In genomic region chr12:124862768-124863408, GRCh38 we compare ENCODE assay signal across 1 cellular context.
TF ChIP-seq lines count a peak whose summit lies in the region.

No MANE protein-coding gene starts in this region.

TF ChIP-seq in HepG2, 621 proteins besides CTCF, POLR2A, EP300 and RAD21 (continued from another document and continues in another):
- TF ChIP-seq ZNF326 (CRISPR knock-in tag; IDR thresholded peaks at IDR 0.05; ENCODE audit: borderline replicate concordance) (no peak), SAP130 (CRISPR knock-in tag; IDR thresholded peaks at IDR 0.05; ENCODE audit: low read depth) (peak; percentile 72), ZNF10 (CRISPR knock-in tag; IDR thresholded peaks at IDR 0.05; ENCODE audit: borderline replicate concordance, low read depth) (no peak), SMAD1 (CRISPR knock-in tag; IDR thresholded peaks at IDR 0.05; ENCODE audit: borderline replicate concordance, low read depth) (0 out of 2 replicates have a peak, but pooled peaks have one; percentile 36), ISL2 (CRISPR knock-in tag; IDR thresholded peaks at IDR 0.05) (no peak), HOXA9 (CRISPR knock-in tag; IDR thresholded peaks at IDR 0.05; ENCODE audit: borderline replicate concordance) (no peak), ATM (IDR thresholded peaks at IDR 0.05; ENCODE audit: borderline replicate concordance) (no peak), NFE2L2 (IDR thresholded peaks at IDR 0.05; ENCODE audit: low read length) (no peak), ZNF34 (CRISPR knock-in tag; IDR thresholded peaks at IDR 0.05; ENCODE audit: borderline replicate concordance) (no peak), ZNF337 (CRISPR knock-in tag; IDR thresholded peaks at IDR 0.05; ENCODE audit: borderline replicate concordance, low read depth) (no peak), ZNF329 (CRISPR knock-in tag; IDR thresholded peaks at IDR 0.05; ENCODE audit: low read depth) (no peak), TAF1 (CRISPR knock-in tag; IDR thresholded peaks at IDR 0.05) (no peak), ZFAT (CRISPR knock-in tag; conservative IDR thresholded peaks at IDR 0.05) (no peak), ZNF547 (CRISPR knock-in tag; IDR thresholded peaks at IDR 0.05) (no peak), ZNF550 (CRISPR knock-in tag; IDR thresholded peaks at IDR 0.05; ENCODE audit: borderline replicate concordance) (no peak), TEAD3 (CRISPR knock-in tag; optimal IDR thresholded peaks at IDR 0.05; ENCODE audit: borderline replicate concordance) (peak; percentile 23), CHD2 (IDR thresholded peaks at IDR 0.05; ENCODE audit: low read depth, low read length) (no peak), KLF16 (CRISPR knock-in tag; IDR thresholded peaks at IDR 0.05) (no peak), RFX5 (IDR thresholded peaks at IDR 0.05; ENCODE audit: low read depth, low read length) (no peak), SNAPC4 (CRISPR knock-in tag; IDR thresholded peaks at IDR 0.05) (0 out of 2 replicates have a peak, but pooled peaks have one; percentile 28), TBP (CRISPR knock-in tag; IDR thresholded peaks at IDR 0.05) (no peak), ZNF605 (CRISPR knock-in tag; IDR thresholded peaks at IDR 0.05) (peak; percentile 56), RFX1 (IDR thresholded peaks at IDR 0.05) (no peak), ATRX (CRISPR knock-in tag; IDR thresholded peaks at IDR 0.05; ENCODE audit: borderline replicate concordance) (no peak), HNRNPUL1 (IDR thresholded peaks at IDR 0.05; ENCODE audit: low read depth, low read length) (no peak), CCAR2 (optimal IDR thresholded peaks at IDR 0.05; ENCODE audit: low read depth, low read length) (no peak), ZNF710 (CRISPR knock-in tag; IDR thresholded peaks at IDR 0.05; ENCODE audit: borderline replicate concordance) (no peak; the same call in 1 of the 2 replicates), SPEN (CRISPR knock-in tag; IDR thresholded peaks at IDR 0.05; ENCODE audit: low read depth) (no peak), PITX1 (CRISPR knock-in tag; IDR thresholded peaks at IDR 0.05) (no peak)
- TF ChIP-seq, protein P1, sequence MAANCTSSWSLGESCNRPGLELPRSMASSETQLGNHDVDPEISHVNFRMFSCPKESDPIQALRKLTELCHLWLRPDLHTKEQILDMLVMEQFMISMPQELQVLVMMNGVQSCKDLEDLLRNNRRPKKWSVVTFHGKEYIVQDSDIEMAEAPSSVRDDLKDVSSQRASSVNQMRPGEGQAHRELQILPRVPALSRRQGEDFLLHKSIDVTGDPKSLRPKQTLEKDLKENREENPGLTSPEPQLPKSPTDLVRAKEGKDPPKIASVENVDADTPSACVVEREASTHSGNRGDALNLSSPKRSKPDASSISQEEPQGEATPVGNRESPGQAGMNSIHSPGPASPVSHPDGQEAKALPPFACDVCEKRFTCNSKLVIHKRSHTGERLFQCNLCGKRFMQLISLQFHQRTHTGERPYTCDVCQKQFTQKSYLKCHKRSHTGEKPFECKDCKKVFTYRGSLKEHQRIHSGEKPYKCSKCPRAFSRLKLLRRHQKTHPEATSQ (CRISPR knock-in tag; IDR thresholded peaks at IDR 0.05; ENCODE audit: borderline replicate concordance) = no peak
- TF ChIP-seq, protein P2, sequence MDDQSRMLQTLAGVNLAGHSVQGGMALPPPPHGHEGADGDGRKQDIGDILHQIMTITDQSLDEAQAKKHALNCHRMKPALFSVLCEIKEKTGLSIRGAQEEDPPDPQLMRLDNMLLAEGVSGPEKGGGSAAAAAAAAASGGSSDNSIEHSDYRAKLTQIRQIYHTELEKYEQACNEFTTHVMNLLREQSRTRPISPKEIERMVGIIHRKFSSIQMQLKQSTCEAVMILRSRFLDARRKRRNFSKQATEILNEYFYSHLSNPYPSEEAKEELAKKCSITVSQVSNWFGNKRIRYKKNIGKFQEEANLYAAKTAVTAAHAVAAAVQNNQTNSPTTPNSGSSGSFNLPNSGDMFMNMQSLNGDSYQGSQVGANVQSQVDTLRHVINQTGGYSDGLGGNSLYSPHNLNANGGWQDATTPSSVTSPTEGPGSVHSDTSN (CRISPR knock-in tag; IDR thresholded peaks at IDR 0.05; ENCODE audit: borderline replicate concordance) = no peak
- TF ChIP-seq, protein P3, sequence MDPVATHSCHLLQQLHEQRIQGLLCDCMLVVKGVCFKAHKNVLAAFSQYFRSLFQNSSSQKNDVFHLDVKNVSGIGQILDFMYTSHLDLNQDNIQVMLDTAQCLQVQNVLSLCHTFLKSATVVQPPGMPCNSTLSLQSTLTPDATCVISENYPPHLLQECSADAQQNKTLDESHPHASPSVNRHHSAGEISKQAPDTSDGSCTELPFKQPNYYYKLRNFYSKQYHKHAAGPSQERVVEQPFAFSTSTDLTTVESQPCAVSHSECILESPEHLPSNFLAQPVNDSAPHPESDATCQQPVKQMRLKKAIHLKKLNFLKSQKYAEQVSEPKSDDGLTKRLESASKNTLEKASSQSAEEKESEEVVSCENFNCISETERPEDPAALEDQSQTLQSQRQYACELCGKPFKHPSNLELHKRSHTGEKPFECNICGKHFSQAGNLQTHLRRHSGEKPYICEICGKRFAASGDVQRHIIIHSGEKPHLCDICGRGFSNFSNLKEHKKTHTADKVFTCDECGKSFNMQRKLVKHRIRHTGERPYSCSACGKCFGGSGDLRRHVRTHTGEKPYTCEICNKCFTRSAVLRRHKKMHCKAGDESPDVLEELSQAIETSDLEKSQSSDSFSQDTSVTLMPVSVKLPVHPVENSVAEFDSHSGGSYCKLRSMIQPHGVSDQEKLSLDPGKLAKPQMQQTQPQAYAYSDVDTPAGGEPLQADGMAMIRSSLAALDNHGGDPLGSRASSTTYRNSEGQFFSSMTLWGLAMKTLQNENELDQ (CRISPR knock-in tag; IDR thresholded peaks at IDR 0.05; ENCODE audit: borderline replicate concordance) = no peak
- TF ChIP-seq, protein P4, sequence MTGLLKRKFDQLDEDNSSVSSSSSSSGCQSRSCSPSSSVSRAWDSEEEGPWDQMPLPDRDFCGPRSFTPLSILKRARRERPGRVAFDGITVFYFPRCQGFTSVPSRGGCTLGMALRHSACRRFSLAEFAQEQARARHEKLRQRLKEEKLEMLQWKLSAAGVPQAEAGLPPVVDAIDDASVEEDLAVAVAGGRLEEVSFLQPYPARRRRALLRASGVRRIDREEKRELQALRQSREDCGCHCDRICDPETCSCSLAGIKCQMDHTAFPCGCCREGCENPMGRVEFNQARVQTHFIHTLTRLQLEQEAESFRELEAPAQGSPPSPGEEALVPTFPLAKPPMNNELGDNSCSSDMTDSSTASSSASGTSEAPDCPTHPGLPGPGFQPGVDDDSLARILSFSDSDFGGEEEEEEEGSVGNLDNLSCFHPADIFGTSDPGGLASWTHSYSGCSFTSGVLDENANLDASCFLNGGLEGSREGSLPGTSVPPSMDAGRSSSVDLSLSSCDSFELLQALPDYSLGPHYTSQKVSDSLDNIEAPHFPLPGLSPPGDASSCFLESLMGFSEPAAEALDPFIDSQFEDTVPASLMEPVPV (CRISPR knock-in tag; IDR thresholded peaks at IDR 0.05) = peak; percentile 14; the same call in 1 of the 2 replicates
- TF ChIP-seq, protein P5, sequence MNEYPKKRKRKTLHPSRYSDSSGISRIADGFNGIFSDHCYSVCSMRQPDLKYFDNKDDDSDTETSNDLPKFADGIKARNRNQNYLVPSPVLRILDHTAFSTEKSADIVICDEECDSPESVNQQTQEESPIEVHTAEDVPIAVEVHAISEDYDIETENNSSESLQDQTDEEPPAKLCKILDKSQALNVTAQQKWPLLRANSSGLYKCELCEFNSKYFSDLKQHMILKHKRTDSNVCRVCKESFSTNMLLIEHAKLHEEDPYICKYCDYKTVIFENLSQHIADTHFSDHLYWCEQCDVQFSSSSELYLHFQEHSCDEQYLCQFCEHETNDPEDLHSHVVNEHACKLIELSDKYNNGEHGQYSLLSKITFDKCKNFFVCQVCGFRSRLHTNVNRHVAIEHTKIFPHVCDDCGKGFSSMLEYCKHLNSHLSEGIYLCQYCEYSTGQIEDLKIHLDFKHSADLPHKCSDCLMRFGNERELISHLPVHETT (CRISPR knock-in tag; conservative IDR thresholded peaks at IDR 0.05) = no peak
- TF ChIP-seq, protein P6, sequence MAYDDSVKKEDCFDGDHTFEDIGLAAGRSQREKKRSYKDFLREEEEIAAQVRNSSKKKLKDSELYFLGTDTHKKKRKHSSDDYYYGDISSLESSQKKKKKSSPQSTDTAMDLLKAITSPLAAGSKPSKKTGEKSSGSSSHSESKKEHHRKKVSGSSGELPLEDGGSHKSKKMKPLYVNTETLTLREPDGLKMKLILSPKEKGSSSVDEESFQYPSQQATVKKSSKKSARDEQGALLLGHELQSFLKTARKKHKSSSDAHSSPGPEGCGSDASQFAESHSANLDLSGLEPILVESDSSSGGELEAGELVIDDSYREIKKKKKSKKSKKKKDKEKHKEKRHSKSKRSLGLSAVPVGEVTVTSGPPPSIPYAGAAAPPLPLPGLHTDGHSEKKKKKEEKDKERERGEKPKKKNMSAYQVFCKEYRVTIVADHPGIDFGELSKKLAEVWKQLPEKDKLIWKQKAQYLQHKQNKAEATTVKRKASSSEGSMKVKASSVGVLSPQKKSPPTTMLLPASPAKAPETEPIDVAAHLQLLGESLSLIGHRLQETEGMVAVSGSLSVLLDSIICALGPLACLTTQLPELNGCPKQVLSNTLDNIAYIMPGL (CRISPR knock-in tag; IDR thresholded peaks at IDR 0.05; ENCODE audit: borderline replicate concordance in 1 of 2, low read depth in 1 of 2) = no peak
- TF ChIP-seq, protein P7, sequence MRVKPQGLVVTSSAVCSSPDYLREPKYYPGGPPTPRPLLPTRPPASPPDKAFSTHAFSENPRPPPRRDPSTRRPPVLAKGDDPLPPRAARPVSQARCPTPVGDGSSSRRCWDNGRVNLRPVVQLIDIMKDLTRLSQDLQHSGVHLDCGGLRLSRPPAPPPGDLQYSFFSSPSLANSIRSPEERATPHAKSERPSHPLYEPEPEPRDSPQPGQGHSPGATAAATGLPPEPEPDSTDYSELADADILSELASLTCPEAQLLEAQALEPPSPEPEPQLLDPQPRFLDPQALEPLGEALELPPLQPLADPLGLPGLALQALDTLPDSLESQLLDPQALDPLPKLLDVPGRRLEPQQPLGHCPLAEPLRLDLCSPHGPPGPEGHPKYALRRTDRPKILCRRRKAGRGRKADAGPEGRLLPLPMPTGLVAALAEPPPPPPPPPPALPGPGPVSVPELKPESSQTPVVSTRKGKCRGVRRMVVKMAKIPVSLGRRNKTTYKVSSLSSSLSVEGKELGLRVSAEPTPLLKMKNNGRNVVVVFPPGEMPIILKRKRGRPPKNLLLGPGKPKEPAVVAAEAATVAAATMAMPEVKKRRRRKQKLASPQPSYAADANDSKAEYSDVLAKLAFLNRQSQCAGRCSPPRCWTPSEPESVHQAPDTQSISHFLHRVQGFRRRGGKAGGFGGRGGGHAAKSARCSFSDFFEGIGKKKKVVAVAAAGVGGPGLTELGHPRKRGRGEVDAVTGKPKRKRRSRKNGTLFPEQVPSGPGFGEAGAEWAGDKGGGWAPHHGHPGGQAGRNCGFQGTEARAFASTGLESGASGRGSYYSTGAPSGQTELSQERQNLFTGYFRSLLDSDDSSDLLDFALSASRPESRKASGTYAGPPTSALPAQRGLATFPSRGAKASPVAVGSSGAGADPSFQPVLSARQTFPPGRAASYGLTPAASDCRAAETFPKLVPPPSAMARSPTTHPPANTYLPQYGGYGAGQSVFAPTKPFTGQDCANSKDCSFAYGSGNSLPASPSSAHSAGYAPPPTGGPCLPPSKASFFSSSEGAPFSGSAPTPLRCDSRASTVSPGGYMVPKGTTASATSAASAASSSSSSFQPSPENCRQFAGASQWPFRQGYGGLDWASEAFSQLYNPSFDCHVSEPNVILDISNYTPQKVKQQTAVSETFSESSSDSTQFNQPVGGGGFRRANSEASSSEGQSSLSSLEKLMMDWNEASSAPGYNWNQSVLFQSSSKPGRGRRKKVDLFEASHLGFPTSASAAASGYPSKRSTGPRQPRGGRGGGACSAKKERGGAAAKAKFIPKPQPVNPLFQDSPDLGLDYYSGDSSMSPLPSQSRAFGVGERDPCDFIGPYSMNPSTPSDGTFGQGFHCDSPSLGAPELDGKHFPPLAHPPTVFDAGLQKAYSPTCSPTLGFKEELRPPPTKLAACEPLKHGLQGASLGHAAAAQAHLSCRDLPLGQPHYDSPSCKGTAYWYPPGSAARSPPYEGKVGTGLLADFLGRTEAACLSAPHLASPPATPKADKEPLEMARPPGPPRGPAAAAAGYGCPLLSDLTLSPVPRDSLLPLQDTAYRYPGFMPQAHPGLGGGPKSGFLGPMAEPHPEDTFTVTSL (CRISPR knock-in tag; IDR thresholded peaks at IDR 0.05; ENCODE audit: borderline replicate concordance) = no peak
